ENCODE assay signal across 28 cellular contexts in genomic region chr18:50720281-50720680, GRCh38.
"Had no signal": no experiment of that assay in that cellular context is flagged by ENCODE, and none has a peak within 500 bp of the region (broad histone marks: within the 10 kb centered on the region; RNA-seq: fewer than 3 reads in every experiment).

No MANE protein-coding gene starts in this region.

- H3K27ac ChIP-seq: breast epithelium, heart right ventricle, left ventricle myocardium inferior, neutrophil, sigmoid colon, thoracic aorta, upper lobe of left lung, vagina had no signal

- H3K4me1 Mint-ChIP-seq: activated CD4-positive, alpha-beta T cell treated with anti-CD3 and anti-CD28 coated beads for 36 hours; activated CD8-positive, alpha-beta memory T cell treated with anti-CD3 and anti-CD28 coated beads, Interleukin-2, amount 10 ng/mL, durations not matched to agents 7 days and 5 days; activated naive CD4-positive, alpha-beta T cell treated with anti-CD3 and anti-CD28 coated beads, Interleukin-2, amount 50 U/mL, for 24 hours; central memory CD8-positive, alpha-beta T cell; stimulated activated effector memory CD8-positive, alpha-beta T cell treated with anti-CD3 and anti-CD28 coated beads, Interleukin-12 subunit alpha, Interleukin-12 subunit beta, amount 100 ng/mL, for 72 hours had no signal

- H3K36me3 Mint-ChIP-seq: activated CD8-positive, alpha-beta memory T cell treated with anti-CD3 and anti-CD28 coated beads, Interleukin-2, amount 10 ng/mL, durations not matched to agents 7 days and 5 days; activated naive CD4-positive, alpha-beta T cell treated with anti-CD3 and anti-CD28 coated beads, Interleukin-2, amount 50 U/mL, for 24 hours; natural killer cell treated with Interleukin-12 subunit alpha and Interleukin-12 subunit beta and Interleukin-15 and Interleukin-18, amount 100 ng/mL, for 72 hours; stimulated activated effector memory CD8-positive, alpha-beta T cell treated with anti-CD3 and anti-CD28 coated beads, Interleukin-12 subunit alpha, Interleukin-12 subunit beta, amount 100 ng/mL, for 72 hours had no signal

- H3K9me3 Mint-ChIP-seq: activated T-helper 2 cell treated with anti-CD3 and anti-CD28 coated beads, Interferon-gamma antibody, Interleukin-2, Interleukin-4, amounts not matched to agents 10 μg/mL and 5 μg/mL and 100 μg/mL, durations not matched to agents 14 hours and 24 hours and 36 hours; dendritic cell treated with granulocyte-macrophage colony-stimulating factor and Interleukin-4, amounts not matched to agents 40 ng/mL and 50 ng/mL, for 4 days; stimulated activated naive CD8-positive, alpha-beta T cell treated with anti-CD3 and anti-CD28 coated beads, Interleukin-15, Interleukin-2, amounts not matched to agents 100 ng/mL and 50 ng/mL, for 24 hours; T-helper 2 cell treated with Interferon-gamma antibody and Interleukin-4, amounts not matched to agents 5 μg/mL and 100 μg/mL, for 36 hours had no signal

- H3K27ac Mint-ChIP-seq: activated CD4-positive, alpha-beta T cell treated with anti-CD3 and anti-CD28 coated beads for 36 hours; activated CD8-positive, alpha-beta memory T cell treated with anti-CD3 and anti-CD28 coated beads, Interleukin-2, amount 10 ng/mL, durations not matched to agents 7 days and 5 days; activated CD8-positive, alpha-beta T cell treated with anti-CD3 and anti-CD28 coated beads, Interleukin-2, amount 10 ng/mL, durations not matched to agents 7 days and 5 days; activated naive CD4-positive, alpha-beta T cell treated with anti-CD3 and anti-CD28 coated beads, Interleukin-2, amount 50 U/mL, for 24 hours; activated T-helper 2 cell treated with anti-CD3 and anti-CD28 coated beads, Interferon-gamma antibody, Interleukin-2, Interleukin-4, amounts not matched to agents 10 μg/mL and 5 μg/mL and 100 μg/mL, durations not matched to agents 14 hours and 24 hours and 36 hours; dendritic cell treated with granulocyte-macrophage colony-stimulating factor and Interleukin-4, amounts not matched to agents 40 ng/mL and 50 ng/mL, for 4 days; endodermal cell; natural killer cell treated with Interleukin-12 subunit alpha and Interleukin-12 subunit beta and Interleukin-15 and Interleukin-18, amount 100 ng/mL, for 72 hours; progenitor cell of endocrine pancreas; stimulated activated effector memory CD8-positive, alpha-beta T cell treated with anti-CD3 and anti-CD28 coated beads, Interleukin-12 subunit alpha, Interleukin-12 subunit beta, amount 100 ng/mL, for 72 hours; stimulated activated naive CD8-positive, alpha-beta T cell treated with anti-CD3 and anti-CD28 coated beads, Interleukin-15, Interleukin-2, amounts not matched to agents 100 ng/mL and 50 ng/mL, for 24 hours; T-helper 2 cell treated with Interferon-gamma antibody and Interleukin-4, amounts not matched to agents 5 μg/mL and 100 μg/mL, for 36 hours had no signal

- H3K27me3 Mint-ChIP-seq: activated CD8-positive, alpha-beta memory T cell treated with anti-CD3 and anti-CD28 coated beads, Interleukin-2, amount 10 ng/mL, durations not matched to agents 7 days and 5 days; activated naive CD4-positive, alpha-beta T cell treated with anti-CD3 and anti-CD28 coated beads, Interleukin-2, amount 50 U/mL, for 24 hours; dendritic cell treated with granulocyte-macrophage colony-stimulating factor and Interleukin-4, amounts not matched to agents 40 ng/mL and 50 ng/mL, for 4 days; progenitor cell of endocrine pancreas; stimulated activated naive CD8-positive, alpha-beta T cell treated with anti-CD3 and anti-CD28 coated beads, Interleukin-15, Interleukin-2, amounts not matched to agents 100 ng/mL and 50 ng/mL, for 24 hours had no signal

- DNase-seq: activated CD4-positive, alpha-beta T cell treated with anti-CD3 and anti-CD28 coated beads for 36 hours; activated CD4-positive, CD25-positive, alpha-beta regulatory T cell; activated CD8-positive, alpha-beta memory T cell treated with anti-CD3 and anti-CD28 coated beads, Interleukin-2, amount 10 ng/mL, durations not matched to agents 7 days and 5 days; activated CD8-positive, alpha-beta T cell treated with anti-CD3 and anti-CD28 coated beads, Interleukin-2, amount 10 ng/mL, durations not matched to agents 7 days and 5 days; activated T-cell treated with anti-CD3 and anti-CD28 coated beads, Interleukin-2, amount 50 U/mL, for 48 hours; endodermal cell; foreskin fibroblast; heart right ventricle; left ventricle myocardium inferior; mucosa of descending colon; sigmoid colon; small intestine; stimulated activated CD4-positive, alpha-beta T cell treated with anti-CD3 and anti-CD28 coated beads, Interleukin-4, amount 100 ng/mL, for 24 hours; upper lobe of left lung had no signal

- ATAC-seq: activated CD4-positive, alpha-beta T cell treated with anti-CD3 and anti-CD28 coated beads for 36 hours; activated CD8-positive, alpha-beta memory T cell treated with anti-CD3 and anti-CD28 coated beads, Interleukin-2, amount 10 ng/mL, durations not matched to agents 7 days and 5 days; activated CD8-positive, alpha-beta T cell treated with anti-CD3 and anti-CD28 coated beads, Interleukin-2, amount 10 ng/mL, durations not matched to agents 7 days and 5 days; esophagus mucosa; mucosa of descending colon; natural killer cell treated with Interleukin-12 subunit alpha and Interleukin-12 subunit beta and Interleukin-15 and Interleukin-18, amount 100 ng/mL, for 72 hours; stimulated activated effector memory CD8-positive, alpha-beta T cell treated with anti-CD3 and anti-CD28 coated beads, Interleukin-12 subunit alpha, Interleukin-12 subunit beta, amount 100 ng/mL, for 72 hours had no signal

- H3K4me3 Mint-ChIP-seq: activated CD4-positive, alpha-beta T cell treated with anti-CD3 and anti-CD28 coated beads for 36 hours; activated CD8-positive, alpha-beta memory T cell treated with anti-CD3 and anti-CD28 coated beads, Interleukin-2, amount 10 ng/mL, durations not matched to agents 7 days and 5 days; activated CD8-positive, alpha-beta T cell treated with anti-CD3 and anti-CD28 coated beads, Interleukin-2, amount 10 ng/mL, durations not matched to agents 7 days and 5 days; activated naive CD4-positive, alpha-beta T cell treated with anti-CD3 and anti-CD28 coated beads, Interleukin-2, amount 50 U/mL, for 24 hours; central memory CD8-positive, alpha-beta T cell; dendritic cell treated with granulocyte-macrophage colony-stimulating factor and Interleukin-4, amounts not matched to agents 40 ng/mL and 50 ng/mL, for 4 days; endodermal cell; natural killer cell treated with Interleukin-12 subunit alpha and Interleukin-12 subunit beta and Interleukin-15 and Interleukin-18, amount 100 ng/mL, for 72 hours; stimulated activated effector memory CD8-positive, alpha-beta T cell treated with anti-CD3 and anti-CD28 coated beads, Interleukin-12 subunit alpha, Interleukin-12 subunit beta, amount 100 ng/mL, for 72 hours; stimulated activated naive CD8-positive, alpha-beta T cell treated with anti-CD3 and anti-CD28 coated beads, Interleukin-15, Interleukin-2, amounts not matched to agents 100 ng/mL and 50 ng/mL, for 24 hours; T-helper 2 cell treated with Interferon-gamma antibody and Interleukin-4, amounts not matched to agents 5 μg/mL and 100 μg/mL, for 36 hours had no signal
